Comparison of ENCODE assay signal across 14 cellular contexts in genomic region chr2:233241803-233242202, GRCh38. TPM values are rescaled to one million over a fixed set of nuclear protein-coding genes. Genes with fewer than 3 reads are reported as not detected.
A peak's percentile ranks its signal among the peaks of the same experiment; 100 is the strongest.
DNase-seq lines count a peak whose midpoint lies in the region; TF ChIP-seq lines count a peak whose summit lies in the region.
"Had no signal": no experiment of that assay in that cellular context is flagged by ENCODE, and none has a peak within 500 bp of the region (broad histone marks: within the 10 kb centered on the region; RNA-seq: fewer than 3 reads in every experiment).

No MANE protein-coding gene starts in this region.

- no peak for DNase-seq in activated naive CD4-positive, alpha-beta T cell treated with anti-CD3 and anti-CD28 coated beads for 36 hours
- no peak for DNase-seq in activated naive CD4-positive, alpha-beta T cell treated with anti-CD3 and anti-CD28 coated beads, Interleukin-2, amount 50 U/mL, for 16 hours
- DNase-seq in OCI-M1 (lab: John Stamatoyannopoulos, UW) (peak; percentile 47), mammary epithelial cell (no peak), spleen (no peak), NCI-H2171 treated with DMSO at 0.1 percent for 48 hours (lab: John Stamatoyannopoulos, UW) (no peak), NCI-H526 treated with DMSO at 0.1 percent for 48 hours (lab: John Stamatoyannopoulos, UW) (no peak)
- DNase-seq in activated CD4-positive, CD25-positive, alpha-beta regulatory T cell (lab: John Stamatoyannopoulos, UW), result no peak
- DNase-seq: DMS79 treated with DMSO at 0.1 percent for 48 hours, endodermal cell, gastrocnemius medialis, immature natural killer cell, midbrain had no signal

- WGBS in mammary epithelial cell (ENCODE audit: low coverage, missing lambda C conversion rate), result 93% methylated on average over 3 of the region's 3 CpGs
- 75 to 79% (median 78%) methylated on average over 3 of the region's 3 CpGs for WGBS in spleen, 5 donors

- no peaks in the 10 kb centered on the region for H3K36me3 ChIP-seq in mammary epithelial cell (ENCODE audit: insufficient read depth, low read length)
- H3K36me3 ChIP-seq in spleen, result no peaks in the 10 kb centered on the region
- H3K36me3 ChIP-seq: gastrocnemius medialis had no signal

- H3K4me3 Mint-ChIP-seq in activated naive CD4-positive, alpha-beta T cell treated with anti-CD3 and anti-CD28 coated beads for 36 hours, result no peak overlapping the region
- H3K4me3 Mint-ChIP-seq: brain, endodermal cell had no signal

- in situ Hi-C loops in mammary epithelial cell (cut with MboI; ENCODE audit: low sequenced_read_pairs in 2 of 2), result no loop called here

- H3K27ac ChIP-seq in mammary epithelial cell (ENCODE audit: insufficient read depth, low read depth, low read length) (no peak overlapping the region), spleen (peak overlapping the region in 6 of 8 donors; percentile 32 to 82 (median 62))
- H3K27ac ChIP-seq: gastrocnemius medialis had no signal

- intact Hi-C loops in activated naive CD4-positive, alpha-beta T cell treated with anti-CD3 and anti-CD28 coated beads for 36 hours (cut with micrococcal nuclease), result no loop called here
- intact Hi-C loops in mammary epithelial cell (cut with micrococcal nuclease) (loop anchor here (2.0 kb wide), 1 partner anchor 31 kb away; no protein-coding TSS in a partner anchor), spleen (cut with DNase I; ENCODE audit: low total_unique reads) (no loop called here)

- H3K27ac Mint-ChIP-seq in activated naive CD4-positive, alpha-beta T cell treated with anti-CD3 and anti-CD28 coated beads for 36 hours, result peak overlapping the region; percentile 14
- H3K27ac Mint-ChIP-seq: brain, endodermal cell had no signal

- no peaks in the 10 kb centered on the region for H4K20me1 ChIP-seq in mammary epithelial cell (ENCODE audit: insufficient read depth, low read length)

- no peak overlapping the region for H3K4me3 ChIP-seq in mammary epithelial cell (replicated peaks in 1 of 3; ENCODE audit: insufficient read depth in 1 of 3, low read depth in 2 of 3, low read length in 3 of 3)
- H3K4me3 ChIP-seq in spleen, result no peak overlapping the region
- H3K4me3 ChIP-seq: gastrocnemius medialis had no signal

- dilution Hi-C loops in mammary epithelial cell (cut with HindIII; ENCODE audit: low sequenced_read_pairs), result loop anchor here (5.0 kb wide), 1 partner anchor 70 kb away; no protein-coding TSS in a partner anchor

- H3K27me3 ChIP-seq in mammary epithelial cell (ENCODE audit: insufficient read depth, low read length), result no peaks in the 10 kb centered on the region
- no peaks in the 10 kb centered on the region for H3K27me3 ChIP-seq in spleen (replicated peaks in 1 of 7)
- H3K27me3 ChIP-seq: gastrocnemius medialis had no signal

- no peak overlapping the region for H3K4me2 ChIP-seq in mammary epithelial cell (ENCODE audit: insufficient read depth, low read depth, low read length)

- H3K36me3 Mint-ChIP-seq in activated naive CD4-positive, alpha-beta T cell treated with anti-CD3 and anti-CD28 coated beads for 36 hours (ENCODE audit: low read depth), result no peaks in the 10 kb centered on the region
- H3K36me3 Mint-ChIP-seq: brain had no signal

- BruUV-seq in mammary epithelial cell (replicated peaks; lab: Mats Ljungman, UMichigan), result no TSS peak

- H3K4me1 ChIP-seq in mammary epithelial cell (ENCODE audit: insufficient read depth, low read length) (peaks cover 19% of the 10 kb centered on the region), spleen (peaks cover 5 to 70% (median 30%) of the 10 kb centered on the region in 6 donors)
- H3K4me1 ChIP-seq: gastrocnemius medialis had no signal

- peaks cover 56% of the 10 kb centered on the region for H3K4me1 Mint-ChIP-seq in activated naive CD4-positive, alpha-beta T cell treated with anti-CD3 and anti-CD28 coated beads for 36 hours (ENCODE audit: low read depth)
- H3K4me1 Mint-ChIP-seq: brain had no signal

- H3K9me3 Mint-ChIP-seq in activated naive CD4-positive, alpha-beta T cell treated with anti-CD3 and anti-CD28 coated beads for 36 hours, result no peaks in the 10 kb centered on the region

- H3K9me3 ChIP-seq in mammary epithelial cell (replicated peaks; ENCODE audit: insufficient read depth, low read length), result no peaks in the 10 kb centered on the region
- H3K9me3 ChIP-seq in spleen, result no peaks in the 10 kb centered on the region
- H3K9me3 ChIP-seq: gastrocnemius medialis had no signal

- H3K79me2 ChIP-seq in mammary epithelial cell (ENCODE audit: insufficient read depth, low read length), result no peaks in the 10 kb centered on the region

- H2AFZ ChIP-seq in mammary epithelial cell (ENCODE audit: low read depth, low read length), result peak overlapping the region; percentile 40

- no peak overlapping the region for H3K9ac ChIP-seq in mammary epithelial cell (ENCODE audit: insufficient read depth, low read length)

- no peaks in the 10 kb centered on the region for H3K27me3 Mint-ChIP-seq in activated naive CD4-positive, alpha-beta T cell treated with anti-CD3 and anti-CD28 coated beads for 36 hours (ENCODE audit: low read depth)

- TF ChIP-seq POLR2A in spleen (IDR thresholded peaks at IDR 0.05), result no peak

- no peak for TF ChIP-seq CTCF in mammary epithelial cell (conservative IDR thresholded peaks at IDR 0.05 in 1 of 2, IDR thresholded peaks at IDR 0.05 in 1 of 2; ENCODE audit: extremely low read depth in 1 of 2, insufficient read depth in 1 of 2, low read depth in 1 of 2, low read length in 2 of 2)
- no peak for TF ChIP-seq CTCF in spleen (IDR thresholded peaks at IDR 0.05 in 8 of 11, conservative IDR thresholded peaks at IDR 0.05 in 3 of 11)

- CTCF ChIA-PET in activated naive CD4-positive, alpha-beta T cell treated with anti-CD3 and anti-CD28 coated beads for 36 hours (lab: Charles Lee), result interaction anchor here (0.8 to 2.4 kb wide), 3 partner anchors 9 to 348 kb away, joined by 4 to 8 read pairs (median 7); partner anchors contain the start of gene ATG16L1
- CTCF ChIA-PET in mammary epithelial cell (lab: Charles Lee; ENCODE audit: low non-redundant PET), result interaction anchor here (0.5 kb wide), 1 partner anchor 262 kb away, joined by 3 read pairs; no protein-coding TSS in a partner anchor

RNA-seq across cellular contexts. Expression of gene ATG16L1, which starts 9.7 kb away (rescaled TPM):
- total RNA-seq in activated naive CD4-positive, alpha-beta T cell treated with anti-CD3 and anti-CD28 coated beads for 36 hours, result 10 to 100 TPM; 21.2 to 24.2 TPM
- 10 to 100 TPM; 33.3 to 39.2 TPM for total RNA-seq in mammary epithelial cell
- 22.7 TPM for polyA plus RNA-seq in mammary epithelial cell
- 16.8 TPM for polyA minus RNA-seq in mammary epithelial cell
- 10 to 100 TPM; 32.0 to 45.8 (median 34.7) TPM for total RNA-seq in spleen
- 10 to 100 TPM; 12.0 to 15.6 (median 13.6) TPM for polyA plus RNA-seq in spleen
